ENCODE assay signal across 1 cellular context in genomic region chr13:97263160-97263559, GRCh38.
TF ChIP-seq lines count a peak whose summit lies in the region.

No MANE protein-coding gene starts in this region.

TF ChIP-seq in HEK293, 187 proteins besides CTCF, POLR2A, EP300 and RAD21:
- TF ChIP-seq ZNF677 (tag by site-specific recombination; IDR thresholded peaks at IDR 0.05) (peak; percentile 99), BCL11B (tag by site-specific recombination; IDR thresholded peaks at IDR 0.05; ENCODE audit: low read depth) (no peak)
